ENCODE assay signal across 24 cellular contexts in genomic region chr1:245090491-245091090, GRCh38.
"Had no signal": no experiment of that assay in that cellular context is flagged by ENCODE, and none has a peak within 500 bp of the region (broad histone marks: within the 10 kb centered on the region; RNA-seq: fewer than 3 reads in every experiment).

No MANE protein-coding gene starts in this region.

- ATAC-seq: activated CD8-positive, alpha-beta memory T cell treated with anti-CD3 and anti-CD28 coated beads, Interleukin-2, amount 10 ng/mL, durations not matched to agents 7 days and 5 days; body of pancreas; naive thymus-derived CD8-positive, alpha-beta T cell; stimulated activated memory B cell treated with anti-CD40 and anti-IgM and Interleukin-4, amounts not matched to agents 10 μg/mL and 1 μg/mL and 100 μg/mL, for 72 hours had no signal

- H3K4me3 ChIP-seq: body of pancreas, esophagus muscularis mucosa, left ventricle myocardium inferior, pancreas, sigmoid colon, SK-N-MC, spleen had no signal

- H3K4me1 ChIP-seq: body of pancreas, left ventricle myocardium inferior, pancreas had no signal

- H3K27me3 Mint-ChIP-seq: activated CD4-positive, alpha-beta memory T cell treated with anti-CD3 and anti-CD28 coated beads, Interleukin-2, amount 10 ng/mL, durations not matched to agents 7 days and 5 days; activated CD8-positive, alpha-beta memory T cell treated with anti-CD3 and anti-CD28 coated beads, Interleukin-2, amount 10 ng/mL, durations not matched to agents 7 days and 5 days; activated naive CD8-positive, alpha-beta T cell treated with anti-CD3 and anti-CD28 coated beads for 36 hours; central memory CD8-positive, alpha-beta T cell; naive thymus-derived CD8-positive, alpha-beta T cell; stimulated activated memory B cell treated with anti-CD40 and anti-IgM and Interleukin-4, amounts not matched to agents 10 μg/mL and 1 μg/mL and 100 μg/mL, for 72 hours had no signal

- H3K27ac ChIP-seq: body of pancreas, esophagus muscularis mucosa, left ventricle myocardium inferior, pancreas, SK-N-MC had no signal

- DNase-seq: activated CD4-positive, alpha-beta memory T cell treated with anti-CD3 and anti-CD28 coated beads, Interleukin-2, amount 10 ng/mL, durations not matched to agents 7 days and 5 days; activated CD4-positive, alpha-beta T cell treated with anti-CD3 and anti-CD28 coated beads for 48 hours; activated CD4-positive, CD25-positive, alpha-beta regulatory T cell; activated CD8-positive, alpha-beta memory T cell treated with anti-CD3 and anti-CD28 coated beads, Interleukin-2, amount 10 ng/mL, durations not matched to agents 7 days and 5 days; activated naive CD4-positive, alpha-beta T cell; activated naive CD8-positive, alpha-beta T cell treated with anti-CD3 and anti-CD28 coated beads for 36 hours; amygdala; body of pancreas; cortex of kidney; effector CD4-positive, alpha-beta T cell; kidney; left ventricle myocardium inferior; mesendoderm; naive thymus-derived CD8-positive, alpha-beta T cell; pancreas; sigmoid colon; spleen; stimulated activated CD4-positive, alpha-beta T cell treated with anti-CD3 and anti-CD28 coated beads, Interleukin-4, amount 100 ng/mL, for 4 hours; T-helper 1 cell; T-helper 9 cell had no signal

- H3K36me3 Mint-ChIP-seq: activated CD8-positive, alpha-beta memory T cell treated with anti-CD3 and anti-CD28 coated beads, Interleukin-2, amount 10 ng/mL, durations not matched to agents 7 days and 5 days; activated naive CD8-positive, alpha-beta T cell treated with anti-CD3 and anti-CD28 coated beads for 36 hours; naive thymus-derived CD8-positive, alpha-beta T cell; stimulated activated memory B cell treated with anti-CD40 and anti-IgM and Interleukin-4, amounts not matched to agents 10 μg/mL and 1 μg/mL and 100 μg/mL, for 72 hours had no signal

- FAIRE-seq: kidney, pancreas had no signal

- H3K4me1 Mint-ChIP-seq: activated naive CD8-positive, alpha-beta T cell treated with anti-CD3 and anti-CD28 coated beads for 36 hours; central memory CD8-positive, alpha-beta T cell; naive thymus-derived CD8-positive, alpha-beta T cell had no signal

- H3K4me3 Mint-ChIP-seq: activated CD4-positive, alpha-beta memory T cell treated with anti-CD3 and anti-CD28 coated beads, Interleukin-2, amount 10 ng/mL, durations not matched to agents 7 days and 5 days; activated CD8-positive, alpha-beta memory T cell treated with anti-CD3 and anti-CD28 coated beads, Interleukin-2, amount 10 ng/mL, durations not matched to agents 7 days and 5 days; activated naive CD8-positive, alpha-beta T cell treated with anti-CD3 and anti-CD28 coated beads for 36 hours; central memory CD8-positive, alpha-beta T cell; naive thymus-derived CD8-positive, alpha-beta T cell; stimulated activated memory B cell treated with anti-CD40 and anti-IgM and Interleukin-4, amounts not matched to agents 10 μg/mL and 1 μg/mL and 100 μg/mL, for 72 hours had no signal

- H3K27ac Mint-ChIP-seq: activated CD4-positive, alpha-beta memory T cell treated with anti-CD3 and anti-CD28 coated beads, Interleukin-2, amount 10 ng/mL, durations not matched to agents 7 days and 5 days; activated CD8-positive, alpha-beta memory T cell treated with anti-CD3 and anti-CD28 coated beads, Interleukin-2, amount 10 ng/mL, durations not matched to agents 7 days and 5 days; activated naive CD8-positive, alpha-beta T cell treated with anti-CD3 and anti-CD28 coated beads for 36 hours; naive thymus-derived CD8-positive, alpha-beta T cell; stimulated activated memory B cell treated with anti-CD40 and anti-IgM and Interleukin-4, amounts not matched to agents 10 μg/mL and 1 μg/mL and 100 μg/mL, for 72 hours had no signal

- H3K9me3 Mint-ChIP-seq: activated CD4-positive, alpha-beta memory T cell treated with anti-CD3 and anti-CD28 coated beads, Interleukin-2, amount 10 ng/mL, durations not matched to agents 7 days and 5 days; activated naive CD8-positive, alpha-beta T cell treated with anti-CD3 and anti-CD28 coated beads for 36 hours; central memory CD8-positive, alpha-beta T cell; naive thymus-derived CD8-positive, alpha-beta T cell; stimulated activated memory B cell treated with anti-CD40 and anti-IgM and Interleukin-4, amounts not matched to agents 10 μg/mL and 1 μg/mL and 100 μg/mL, for 72 hours had no signal

- H3K36me3 ChIP-seq: pancreas, spleen had no signal

- H3K9me3 ChIP-seq: body of pancreas, esophagus muscularis mucosa, left ventricle myocardium inferior, pancreas, sigmoid colon, spleen had no signal

- H3K27me3 ChIP-seq: body of pancreas, esophagus muscularis mucosa, pancreas, sigmoid colon, spleen had no signal
